Comparison of ENCODE assay signal across 34 cellular contexts in the genomic region with DNA sequence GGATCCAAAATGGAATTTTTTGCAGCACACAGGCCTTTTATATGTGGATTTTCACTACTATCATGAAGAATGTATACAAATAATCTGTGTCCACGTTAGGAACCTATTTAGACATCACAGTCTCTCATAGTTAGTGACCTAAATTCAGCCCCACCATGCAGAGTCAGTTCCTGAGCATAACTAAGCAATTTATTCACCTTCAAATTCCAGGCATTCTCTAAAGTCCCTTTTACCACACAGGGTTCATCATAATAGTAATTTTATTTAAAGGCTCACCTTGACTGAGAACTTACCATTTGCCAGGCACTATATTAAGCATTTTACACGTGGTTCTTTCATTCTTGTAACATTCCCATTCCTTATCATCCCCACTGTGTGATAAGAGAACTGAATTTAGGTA.
"Had no signal": no experiment of that assay in that cellular context is flagged by ENCODE, and none has a peak within 500 bp of the region (broad histone marks: within the 10 kb centered on the region; RNA-seq: fewer than 3 reads in every experiment).

No MANE protein-coding gene starts in this region.

- H3K36me3 ChIP-seq: adrenal gland, colonic mucosa, esophagus squamous epithelium, gastroesophageal sphincter, WERI-Rb-1 had no signal

- H3K27ac Mint-ChIP-seq: activated CD4-positive, alpha-beta memory T cell treated with anti-CD3 and anti-CD28 coated beads for 36 hours; activated CD4-positive, alpha-beta T cell treated with anti-CD3 and anti-CD28 coated beads for 36 hours; activated CD4-positive, alpha-beta T cell treated with anti-CD3 and anti-CD28 coated beads, Interleukin-2, amount 10 ng/mL, durations not matched to agents 24 days and 14 days; activated CD8-positive, alpha-beta memory T cell treated with anti-CD3 and anti-CD28 coated beads, Interleukin-2, amount 10 ng/mL, durations not matched to agents 7 days and 5 days; activated CD8-positive, alpha-beta T cell treated with anti-CD3 and anti-CD28 coated beads, Interleukin-2, amount 10 ng/mL, durations not matched to agents 7 days and 5 days; activated naive CD4-positive, alpha-beta T cell treated with anti-CD3 and anti-CD28 coated beads for 36 hours; activated naive CD4-positive, alpha-beta T cell treated with anti-CD3 and anti-CD28 coated beads, Interleukin-2, amount 50 U/mL, for 24 hours; activated naive CD8-positive, alpha-beta T cell treated with anti-CD3 and anti-CD28 coated beads for 36 hours; activated naive CD8-positive, alpha-beta T cell treated with anti-CD3 and anti-CD28 coated beads, Interleukin-2, amount 50 U/mL, for 24 hours; activated T-helper 1 cell treated with anti-CD3 and anti-CD28 coated beads, Interleukin-12 subunit alpha, Interleukin-12 subunit beta, Interleukin-2, Interleukin-4 antibody, amounts not matched to agents 30 ng/mL and 10 ng/mL and 1 ng/mL, durations not matched to agents 14 hours and 24 hours and 36 hours; activated T-helper 2 cell treated with anti-CD3 and anti-CD28 coated beads, Interferon-gamma antibody, Interleukin-2, Interleukin-4, amounts not matched to agents 10 μg/mL and 5 μg/mL and 100 μg/mL, durations not matched to agents 14 hours and 24 hours and 36 hours; T-cell; T-helper 1 cell treated with Interleukin-12 subunit alpha and Interleukin-12 subunit beta and Interleukin-4 antibody, amounts not matched to agents 30 μg/mL and 1 μg/mL, for 36 hours had no signal

- H3K36me3 Mint-ChIP-seq: activated CD4-positive, alpha-beta memory T cell treated with anti-CD3 and anti-CD28 coated beads for 36 hours; activated CD8-positive, alpha-beta memory T cell treated with anti-CD3 and anti-CD28 coated beads, Interleukin-2, amount 10 ng/mL, durations not matched to agents 7 days and 5 days; activated naive CD4-positive, alpha-beta T cell treated with anti-CD3 and anti-CD28 coated beads, Interleukin-2, amount 50 U/mL, for 24 hours; activated naive CD8-positive, alpha-beta T cell treated with anti-CD3 and anti-CD28 coated beads for 36 hours; T-cell had no signal

- H3K27ac ChIP-seq: adrenal gland, body of pancreas, colonic mucosa, epithelial cell of prostate, esophagus squamous epithelium, gastroesophageal sphincter, WERI-Rb-1 had no signal

- DNase-seq: activated CD4-positive, alpha-beta memory T cell treated with anti-CD3 and anti-CD28 coated beads for 36 hours; activated CD4-positive, alpha-beta T cell treated with anti-CD3 and anti-CD28 coated beads for 36 hours; activated CD4-positive, alpha-beta T cell treated with anti-CD3 and anti-CD28 coated beads, Interleukin-2, amount 10 ng/mL, durations not matched to agents 24 days and 14 days; activated CD4-positive, CD25-positive, alpha-beta regulatory T cell; activated CD4-positive, CD25-positive, alpha-beta regulatory T cell treated with anti-CD3 and anti-CD28 coated beads, Interleukin-2, amount 50 U/mL, for 72 hours; activated CD8-positive, alpha-beta memory T cell treated with anti-CD3 and anti-CD28 coated beads, Interleukin-2, amount 10 ng/mL, durations not matched to agents 7 days and 5 days; activated CD8-positive, alpha-beta memory T cell treated with anti-CD3 and anti-CD28 coated beads, Interleukin-2, amount 50 U/mL, for 4 hours; activated CD8-positive, alpha-beta T cell treated with anti-CD3 and anti-CD28 coated beads, Interleukin-2, amount 10 ng/mL, durations not matched to agents 7 days and 5 days; activated effector memory CD4-positive, alpha-beta T cell treated with anti-CD3 and anti-CD28 coated beads, Interleukin-2, amount 50 U/mL, for 16 hours; activated naive CD4-positive, alpha-beta T cell treated with anti-CD3 and anti-CD28 coated beads for 36 hours; activated naive CD8-positive, alpha-beta T cell treated with anti-CD3 and anti-CD28 coated beads for 36 hours; activated naive CD8-positive, alpha-beta T cell treated with anti-CD3 and anti-CD28 coated beads, Interleukin-2, amount 50 U/mL, for 24 hours; activated T-cell treated with anti-CD3 and anti-CD28 coated beads, Interleukin-2, amount 50 U/mL, for 1 hour; activated T-cell treated with anti-CD3 and anti-CD28 coated beads, Interleukin-2, amount 50 U/mL, for 48 hours; adrenal gland; amygdala; aorta; body of pancreas; caudate nucleus; cerebellar nuclear complex; colonic mucosa; effector CD8-positive, alpha-beta T cell; esophagus squamous epithelium; foreskin melanocyte; SW 1271; T-cell; T-helper 9 cell; WERI-Rb-1 had no signal

- H3K27me3 ChIP-seq: adrenal gland, body of pancreas, colonic mucosa, esophagus squamous epithelium, gastroesophageal sphincter had no signal

- H3K4me1 Mint-ChIP-seq: activated CD4-positive, alpha-beta T cell treated with anti-CD3 and anti-CD28 coated beads for 36 hours; activated CD4-positive, alpha-beta T cell treated with anti-CD3 and anti-CD28 coated beads, Interleukin-2, amount 10 ng/mL, durations not matched to agents 24 days and 14 days; activated CD8-positive, alpha-beta memory T cell treated with anti-CD3 and anti-CD28 coated beads, Interleukin-2, amount 10 ng/mL, durations not matched to agents 7 days and 5 days; activated naive CD4-positive, alpha-beta T cell treated with anti-CD3 and anti-CD28 coated beads, Interleukin-2, amount 50 U/mL, for 24 hours; T-cell had no signal

- H3K4me3 Mint-ChIP-seq: activated CD4-positive, alpha-beta memory T cell treated with anti-CD3 and anti-CD28 coated beads for 36 hours; activated CD4-positive, alpha-beta T cell treated with anti-CD3 and anti-CD28 coated beads for 36 hours; activated CD4-positive, alpha-beta T cell treated with anti-CD3 and anti-CD28 coated beads, Interleukin-2, amount 10 ng/mL, durations not matched to agents 24 days and 14 days; activated CD8-positive, alpha-beta memory T cell treated with anti-CD3 and anti-CD28 coated beads, Interleukin-2, amount 10 ng/mL, durations not matched to agents 7 days and 5 days; activated CD8-positive, alpha-beta T cell treated with anti-CD3 and anti-CD28 coated beads, Interleukin-2, amount 10 ng/mL, durations not matched to agents 7 days and 5 days; activated naive CD4-positive, alpha-beta T cell treated with anti-CD3 and anti-CD28 coated beads for 36 hours; activated naive CD4-positive, alpha-beta T cell treated with anti-CD3 and anti-CD28 coated beads, Interleukin-2, amount 50 U/mL, for 24 hours; activated naive CD8-positive, alpha-beta T cell treated with anti-CD3 and anti-CD28 coated beads for 36 hours; activated naive CD8-positive, alpha-beta T cell treated with anti-CD3 and anti-CD28 coated beads, Interleukin-2, amount 50 U/mL, for 24 hours; activated T-helper 1 cell treated with anti-CD3 and anti-CD28 coated beads, Interleukin-12 subunit alpha, Interleukin-12 subunit beta, Interleukin-2, Interleukin-4 antibody, amounts not matched to agents 30 ng/mL and 10 ng/mL and 1 ng/mL, durations not matched to agents 14 hours and 24 hours and 36 hours; T-cell; T-helper 1 cell treated with Interleukin-12 subunit alpha and Interleukin-12 subunit beta and Interleukin-4 antibody, amounts not matched to agents 30 μg/mL and 1 μg/mL, for 36 hours had no signal

- ATAC-seq: activated CD4-positive, alpha-beta T cell treated with anti-CD3 and anti-CD28 coated beads for 36 hours; activated CD8-positive, alpha-beta memory T cell treated with anti-CD3 and anti-CD28 coated beads, Interleukin-2, amount 10 ng/mL, durations not matched to agents 7 days and 5 days; activated CD8-positive, alpha-beta T cell treated with anti-CD3 and anti-CD28 coated beads, Interleukin-2, amount 10 ng/mL, durations not matched to agents 7 days and 5 days; activated naive CD8-positive, alpha-beta T cell treated with anti-CD3 and anti-CD28 coated beads, Interleukin-2, amount 50 U/mL, for 24 hours; body of pancreas; gastroesophageal sphincter; T-cell had no signal

- H3K9me3 Mint-ChIP-seq: activated CD4-positive, alpha-beta memory T cell treated with anti-CD3 and anti-CD28 coated beads for 36 hours; activated CD4-positive, alpha-beta T cell treated with anti-CD3 and anti-CD28 coated beads, Interleukin-2, amount 10 ng/mL, durations not matched to agents 24 days and 14 days; activated naive CD4-positive, alpha-beta T cell treated with anti-CD3 and anti-CD28 coated beads for 36 hours; activated naive CD4-positive, alpha-beta T cell treated with anti-CD3 and anti-CD28 coated beads, Interleukin-2, amount 50 U/mL, for 24 hours; activated naive CD8-positive, alpha-beta T cell treated with anti-CD3 and anti-CD28 coated beads for 36 hours; activated naive CD8-positive, alpha-beta T cell treated with anti-CD3 and anti-CD28 coated beads, Interleukin-2, amount 50 U/mL, for 24 hours; activated T-helper 1 cell treated with anti-CD3 and anti-CD28 coated beads, Interleukin-12 subunit alpha, Interleukin-12 subunit beta, Interleukin-2, Interleukin-4 antibody, amounts not matched to agents 30 ng/mL and 10 ng/mL and 1 ng/mL, durations not matched to agents 14 hours and 24 hours and 36 hours; activated T-helper 2 cell treated with anti-CD3 and anti-CD28 coated beads, Interferon-gamma antibody, Interleukin-2, Interleukin-4, amounts not matched to agents 10 μg/mL and 5 μg/mL and 100 μg/mL, durations not matched to agents 14 hours and 24 hours and 36 hours; T-cell; T-helper 1 cell treated with Interleukin-12 subunit alpha and Interleukin-12 subunit beta and Interleukin-4 antibody, amounts not matched to agents 30 μg/mL and 1 μg/mL, for 36 hours had no signal

- H3K4me1 ChIP-seq: adrenal gland, body of pancreas, colonic mucosa had no signal

- H3K4me3 ChIP-seq: adrenal gland, body of pancreas, colonic mucosa, esophagus squamous epithelium, gastroesophageal sphincter had no signal

- H3K9me3 ChIP-seq: adrenal gland, body of pancreas, colonic mucosa, esophagus squamous epithelium, gastroesophageal sphincter had no signal

- H3K27me3 Mint-ChIP-seq: T-cell had no signal
